Comparison of ENCODE assay signal across 10 cellular contexts in the genomic region with DNA sequence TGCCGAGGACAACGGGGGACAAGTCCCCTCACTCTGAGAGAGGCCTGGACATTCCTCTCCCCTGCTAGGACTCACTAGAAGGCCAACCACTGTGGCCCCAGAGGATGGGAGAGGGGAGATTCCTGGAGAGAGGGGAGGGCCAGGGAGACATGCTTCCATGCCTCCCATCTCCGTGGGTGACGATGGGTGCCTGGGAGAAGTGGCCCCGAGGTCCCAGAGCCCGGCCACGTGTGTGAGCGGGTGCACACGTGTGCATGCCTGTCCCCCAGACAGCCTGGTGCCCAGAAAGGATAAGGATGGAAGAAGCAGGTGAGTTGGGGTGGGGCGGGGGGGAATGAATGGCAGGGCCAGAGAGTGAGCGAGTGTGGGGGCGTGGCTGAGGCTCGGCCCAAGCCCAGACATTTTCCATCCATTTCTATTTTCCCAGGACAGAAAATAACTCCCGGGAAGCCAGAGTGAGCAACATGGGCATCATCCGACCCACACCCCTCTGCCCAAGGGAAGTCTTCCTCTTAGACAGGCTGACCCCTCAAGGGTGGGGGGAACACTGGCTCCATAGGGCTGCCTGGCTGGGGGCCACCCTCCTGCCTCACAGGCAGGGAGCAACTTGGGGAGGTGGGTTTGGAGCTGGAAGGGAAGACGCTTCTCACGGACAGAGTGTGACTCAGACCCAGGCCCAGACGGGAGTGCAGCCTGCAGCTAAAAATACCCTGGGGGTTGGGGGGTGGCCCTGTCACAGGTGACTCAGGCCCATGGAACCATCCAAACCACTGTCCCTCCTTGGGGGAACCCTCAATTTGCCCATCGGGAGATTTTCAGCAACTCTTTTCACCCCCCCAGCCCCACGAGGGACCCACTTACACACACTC. TPM values are rescaled to one million over a fixed set of nuclear protein-coding genes. Genes with fewer than 3 reads are reported as not detected.
"Had no signal": no experiment of that assay in that cellular context is flagged by ENCODE, and none has a peak within 500 bp of the region (broad histone marks: within the 10 kb centered on the region; RNA-seq: fewer than 3 reads in every experiment).

No MANE protein-coding gene starts in this region.

RNA-seq across cellular contexts. Expression of a gene that starts 29.3 kb away (rescaled TPM):
- total RNA-seq: activated CD4-positive, alpha-beta memory T cell treated with anti-CD3 and anti-CD28 coated beads for 36 hours; activated CD4-positive, alpha-beta T cell treated with anti-CD3 and anti-CD28 coated beads for 36 hours; activated T-cell treated with anti-CD3 and anti-CD28 coated beads, Interleukin-2, amount 50 U/mL, for 4 hours; esophagus squamous epithelium; fibroblast of villous mesenchyme; mesothelial cell of epicardium; neural crest cell; T-helper 1 cell treated with Interleukin-12 subunit alpha and Interleukin-12 subunit beta and Interleukin-4 antibody, amounts not matched to agents 30 ng/mL and 1 ng/mL, for 36 hours; transverse colon had no signal
- polyA plus RNA-seq: lung had no signal
